ENCODE assay signal across 10 cellular contexts in genomic region chr7:129157651-129158050, GRCh38.
"Had no signal": no experiment of that assay in that cellular context is flagged by ENCODE, and none has a peak within 500 bp of the region (broad histone marks: within the 10 kb centered on the region; RNA-seq: fewer than 3 reads in every experiment).

No MANE protein-coding gene starts in this region.

- H3K9me3 Mint-ChIP-seq: GM23338, H9 had no signal

- H3K27ac Mint-ChIP-seq: GM23338, H9 had no signal

- H3K4me3 ChIP-seq: GM23338 had no signal

- ATAC-seq: GM23338 had no signal

- DNase-seq: H9, HCEC 1CT, IMR-90, Karpas-422, KBM-7 had no signal

- FAIRE-seq: H1, H54 had no signal

- H2AFZ ChIP-seq: GM23338 had no signal

- H3K9ac ChIP-seq: KMS-11 had no signal

- H3K4me2 ChIP-seq: GM23338, KMS-11 had no signal

- H3K4me3 Mint-ChIP-seq: GM23338, H9 had no signal

- H3K27ac ChIP-seq: HL-60, KMS-11 had no signal
